25 cellular contexts compared by ENCODE assay signal in genomic region chr2:234973008-234973407, GRCh38. TPM values are rescaled to one million over a fixed set of nuclear protein-coding genes. Genes with fewer than 3 reads are reported as not detected.
DNase-seq lines count a peak whose midpoint lies in the region; ATAC-seq, FAIRE-seq and TF ChIP-seq lines count a peak whose summit lies in the region.
"Had no signal": no experiment of that assay in that cellular context is flagged by ENCODE, and none has a peak within 500 bp of the region (broad histone marks: within the 10 kb centered on the region; RNA-seq: fewer than 3 reads in every experiment).

No MANE protein-coding gene starts in this region.

- H3F3A ChIP-seq in smooth muscle cell (ENCODE audit: low read depth): peaks cover 19% of the 10 kb centered on the region

- no peaks in the 10 kb centered on the region for H3K9me3 Mint-ChIP-seq in WTC11
- H3K9me3 Mint-ChIP-seq in T-helper 2 cell treated with Interferon-gamma antibody and Interleukin-4, amounts not matched to agents 5 μg/mL and 100 μg/mL, for 36 hours: no peaks in the 10 kb centered on the region
- H3K9me3 Mint-ChIP-seq: activated CD8-positive, alpha-beta T cell treated with anti-CD3 and anti-CD28 coated beads for 36 hours; activated naive CD4-positive, alpha-beta T cell treated with anti-CD3 and anti-CD28 coated beads, Interleukin-2, amount 10 ng/mL, durations not matched to agents 7 days and 5 days; activated T-cell treated with anti-CD3 and anti-CD28 coated beads, Interleukin-2, amount 50 U/mL, for 24 hours; natural killer cell; T-helper 1 cell treated with Interleukin-12 subunit alpha and Interleukin-12 subunit beta and Interleukin-4 antibody, amounts not matched to agents 30 μg/mL and 1 μg/mL, for 36 hours had no signal

- H3K27me3 ChIP-seq in smooth muscle cell (ENCODE audit: low read depth): no peaks in the 10 kb centered on the region
- H3K27me3 ChIP-seq: BE2C, brain microvascular endothelial cell, esophagus muscularis mucosa, heart right ventricle had no signal

- H3K4me1 Mint-ChIP-seq in WTC11: peaks cover 65% of the 10 kb centered on the region
- H3K4me1 Mint-ChIP-seq in T-helper 2 cell treated with Interferon-gamma antibody and Interleukin-4, amounts not matched to agents 5 μg/mL and 100 μg/mL, for 36 hours (ENCODE audit: low read depth): no peaks in the 10 kb centered on the region
- H3K4me1 Mint-ChIP-seq: activated naive CD4-positive, alpha-beta T cell treated with anti-CD3 and anti-CD28 coated beads, Interleukin-2, amount 10 ng/mL, durations not matched to agents 7 days and 5 days; natural killer cell had no signal

- no peak overlapping the region for H3K4me3 Mint-ChIP-seq in WTC11
- no peak overlapping the region for H3K4me3 Mint-ChIP-seq in T-helper 2 cell treated with Interferon-gamma antibody and Interleukin-4, amounts not matched to agents 5 μg/mL and 100 μg/mL, for 36 hours
- H3K4me3 Mint-ChIP-seq: activated CD8-positive, alpha-beta T cell treated with anti-CD3 and anti-CD28 coated beads for 36 hours; activated naive CD4-positive, alpha-beta T cell treated with anti-CD3 and anti-CD28 coated beads, Interleukin-2, amount 10 ng/mL, durations not matched to agents 7 days and 5 days; activated T-cell treated with anti-CD3 and anti-CD28 coated beads, Interleukin-2, amount 50 U/mL, for 24 hours; natural killer cell; T-helper 1 cell treated with Interleukin-12 subunit alpha and Interleukin-12 subunit beta and Interleukin-4 antibody, amounts not matched to agents 30 μg/mL and 1 μg/mL, for 36 hours had no signal

- peaks cover 97% of the 10 kb centered on the region for H3K79me2 ChIP-seq in smooth muscle cell (ENCODE audit: low read depth)

- H2AFZ ChIP-seq in smooth muscle cell (ENCODE audit: low read depth): no peak overlapping the region

- H3K9me3 ChIP-seq in HEK293 (ENCODE audit: control insufficient read depth, insufficient read depth, low read depth, low read length): no peaks in the 10 kb centered on the region
- H3K9me3 ChIP-seq in smooth muscle cell (replicated peaks; ENCODE audit: low read depth): no peaks in the 10 kb centered on the region
- H3K9me3 ChIP-seq: BE2C, esophagus muscularis mucosa, heart right ventricle, psoas muscle had no signal

- H4K20me1 ChIP-seq in smooth muscle cell (ENCODE audit: low read depth): peaks cover 100% of the 10 kb centered on the region

- FAIRE-seq in GM12892 (lab: Jason Lieb, UNC): no peak
- FAIRE-seq: islet of Langerhans had no signal

- WGBS in smooth muscle cell (ENCODE audit: low lambda C conversion rate): 72% methylated on average over 8 of the region's 8 CpGs

- H3K4me3 ChIP-seq in HEK293 (ENCODE audit: low read depth, low read length): no peak overlapping the region
- H3K4me3 ChIP-seq in smooth muscle cell: no peak overlapping the region
- H3K4me3 ChIP-seq: dorsolateral prefrontal cortex, esophagus muscularis mucosa, heart right ventricle, psoas muscle had no signal

- H3K4me2 ChIP-seq in smooth muscle cell: peak overlapping the region; percentile 35

- POLR2A ChIA-PET in HEK293 (lab: Yijun Ruan, JAX): interaction anchor here (0.9 to 1.6 kb wide), 2 partner anchors 8 to 12 kb away, joined by 3 to 5 read pairs; no protein-coding TSS in a partner anchor
- POLR2A ChIA-PET in WTC11 (lab: Charles Lee): no interaction called here

- H3K27me3 Mint-ChIP-seq in WTC11 (ENCODE audit: low read depth): no peaks in the 10 kb centered on the region
- H3K27me3 Mint-ChIP-seq in T-helper 2 cell treated with Interferon-gamma antibody and Interleukin-4, amounts not matched to agents 5 μg/mL and 100 μg/mL, for 36 hours (ENCODE audit: low read depth): peaks cover 4% of the 10 kb centered on the region

- peaks cover 21% of the 10 kb centered on the region for H3K4me1 ChIP-seq in HEK293 (ENCODE audit: control insufficient read depth, insufficient read depth, low read length)
- peaks cover 22% of the 10 kb centered on the region for H3K4me1 ChIP-seq in smooth muscle cell (ENCODE audit: low read depth)

- H3K36me3 Mint-ChIP-seq in WTC11: peaks cover 2% of the 10 kb centered on the region
- H3K36me3 Mint-ChIP-seq in T-helper 2 cell treated with Interferon-gamma antibody and Interleukin-4, amounts not matched to agents 5 μg/mL and 100 μg/mL, for 36 hours (ENCODE audit: low read depth): no peaks in the 10 kb centered on the region
- H3K36me3 Mint-ChIP-seq: activated naive CD4-positive, alpha-beta T cell treated with anti-CD3 and anti-CD28 coated beads, Interleukin-2, amount 10 ng/mL, durations not matched to agents 7 days and 5 days; natural killer cell had no signal

- peak overlapping the region; percentile 89; the same call in 1 of the 2 replicates for H3K27ac Mint-ChIP-seq in WTC11
- H3K27ac Mint-ChIP-seq in T-helper 2 cell treated with Interferon-gamma antibody and Interleukin-4, amounts not matched to agents 5 μg/mL and 100 μg/mL, for 36 hours: no peak overlapping the region
- H3K27ac Mint-ChIP-seq: activated CD8-positive, alpha-beta T cell treated with anti-CD3 and anti-CD28 coated beads for 36 hours; activated naive CD4-positive, alpha-beta T cell treated with anti-CD3 and anti-CD28 coated beads, Interleukin-2, amount 10 ng/mL, durations not matched to agents 7 days and 5 days; activated T-cell treated with anti-CD3 and anti-CD28 coated beads, Interleukin-2, amount 50 U/mL, for 24 hours; natural killer cell; T-helper 1 cell treated with Interleukin-12 subunit alpha and Interleukin-12 subunit beta and Interleukin-4 antibody, amounts not matched to agents 30 μg/mL and 1 μg/mL, for 36 hours had no signal

- H3K36me3 ChIP-seq in HEK293 (ENCODE audit: control insufficient read depth in 2 of 2, insufficient read depth in 1 of 2, low read length in 2 of 2): peaks cover 0 to 4% of the 10 kb centered on the region in 2 experiments; a peak in 1 of 3 replicates
- H3K36me3 ChIP-seq in smooth muscle cell (ENCODE audit: low read depth): no peaks in the 10 kb centered on the region
- H3K36me3 ChIP-seq: brain microvascular endothelial cell, esophagus muscularis mucosa, heart right ventricle had no signal

- CTCF ChIA-PET in HEK293 (lab: Yijun Ruan, JAX) (interaction anchor here (0.8 kb wide), 1 partner anchor 428 kb away, joined by 3 read pairs; no protein-coding TSS in a partner anchor), WTC11 (lab: Charles Lee) (interaction anchor here (1.4 kb wide), 1 partner anchor 144 kb away, joined by 3 read pairs; no protein-coding TSS in a partner anchor)

- no peak for TF ChIP-seq POLR2A in GM12892 (IDR thresholded peaks at IDR 0.05; ENCODE audit: low read depth, low read length)

- no peak for DNase-seq in WTC11 (ENCODE audit: low spot score)
- peak; percentile 82 for DNase-seq in glomerular visceral epithelial cell (ENCODE audit: extremely low spot score)
- DNase-seq in smooth muscle cell (lab: John Stamatoyannopoulos, UW; ENCODE audit: unreplicated experiment): no peak
- no peak for DNase-seq in ureter (ENCODE audit: low spot score)
- no peak for DNase-seq in T-helper 2 cell treated with Interferon-gamma antibody and Interleukin-4, amounts not matched to agents 5 μg/mL and 100 μg/mL, for 36 hours (ENCODE audit: low spot score)
- no peak for DNase-seq in GM12892 (ENCODE audit: insufficient read length)
- DNase-seq: activated CD4-positive, CD25-positive, alpha-beta regulatory T cell; activated CD8-positive, alpha-beta T cell treated with anti-CD3 and anti-CD28 coated beads for 36 hours; activated naive CD4-positive, alpha-beta T cell treated with anti-CD3 and anti-CD28 coated beads, Interleukin-2, amount 10 ng/mL, durations not matched to agents 7 days and 5 days; activated T-cell treated with anti-CD3 and anti-CD28 coated beads, Interleukin-2, amount 50 U/mL, for 24 hours; BE2C; brain microvascular endothelial cell; dorsolateral prefrontal cortex; heart right ventricle; mammary epithelial cell; natural killer cell; NCI-H187 treated with DMSO at 0.1 percent for 48 hours; NCI-H510A treated with DMSO at 0.1 percent for 48 hours; psoas muscle; SHP77; stimulated activated CD4-positive, alpha-beta T cell treated with anti-CD3 and anti-CD28 coated beads, Interleukin-4, amount 100 ng/mL, for 4 hours had no signal

- no peak for ATAC-seq in WTC11
- ATAC-seq: activated CD8-positive, alpha-beta T cell treated with anti-CD3 and anti-CD28 coated beads for 36 hours; heart right ventricle; natural killer cell; psoas muscle had no signal

- H3K27ac ChIP-seq in HEK293 (ENCODE audit: extremely low read depth, low read depth, low read length) (no peak overlapping the region), smooth muscle cell (ENCODE audit: low read depth) (peak overlapping the region; percentile 28)
- H3K27ac ChIP-seq: brain microvascular endothelial cell, esophagus muscularis mucosa, heart right ventricle, psoas muscle had no signal

- no peak for TF ChIP-seq CTCF in HEK293 (tag by site-specific recombination; IDR thresholded peaks at IDR 0.05)
- TF ChIP-seq CTCF in WTC11 (IDR thresholded peaks at IDR 0.05): no peak
- no peak for TF ChIP-seq CTCF in smooth muscle cell (IDR thresholded peaks at IDR 0.05; ENCODE audit: borderline replicate concordance, insufficient read depth, poor library complexity, severe bottlenecking)

- H3K9ac ChIP-seq in smooth muscle cell (ENCODE audit: low read depth): no peak overlapping the region

TF ChIP-seq in HEK293, 187 proteins besides CTCF, POLR2A, EP300 and RAD21 (continues in another document):
- no peak for TF ChIP-seq GLI4 (tag by site-specific recombination; IDR thresholded peaks at IDR 0.05)

TF ChIP-seq in WTC11, 78 proteins besides CTCF, POLR2A, EP300 and RAD21 (continues in another document):
- TF ChIP-seq E2F4 (CRISPR knock-in tag; IDR thresholded peaks at IDR 0.05; ENCODE audit: borderline replicate concordance, low read depth) (no peak), CREM (CRISPR knock-in tag; IDR thresholded peaks at IDR 0.05) (no peak)

RNA-seq across cellular contexts. Expression of gene SH3BP4, which starts 21.2 kb away (rescaled TPM):
- total RNA-seq in WTC11 (2021) (31.1 to 44.4 TPM (median 32.6 TPM) in 3 replicates), smooth muscle cell (47.7 and 58.4 TPM in 2 replicates), ureter (29.9 TPM)
- polyA plus RNA-seq in smooth muscle cell: 34.9 and 38.9 TPM in 2 replicates
- polyA plus RNA-seq in GM12892 (2012; ENCODE audit: missing spikeins): not detected
